ENCODE assay signal across 31 cellular contexts in genomic region chr3:83003917-83004316, GRCh38.
A peak's percentile ranks its signal among the peaks of the same experiment; 100 is the strongest.
DNase-seq lines count a peak whose midpoint lies in the region; ATAC-seq, FAIRE-seq and TF ChIP-seq lines count a peak whose summit lies in the region.
"Had no signal": no experiment of that assay in that cellular context is flagged by ENCODE, and none has a peak within 500 bp of the region (broad histone marks: within the 10 kb centered on the region; RNA-seq: fewer than 3 reads in every experiment).

No MANE protein-coding gene starts in this region.

- H3K27me3 Mint-ChIP-seq in H9 (ENCODE audit: low read depth), result no peaks in the 10 kb centered on the region
- H3K27me3 Mint-ChIP-seq: activated CD4-positive, alpha-beta T cell treated with anti-CD3 and anti-CD28 coated beads for 36 hours; activated naive CD8-positive, alpha-beta T cell; naive thymus-derived CD8-positive, alpha-beta T cell had no signal

- no peak overlapping the region for H3K14ac ChIP-seq in H9 (ENCODE audit: insufficient read depth, low read length)
- no peak overlapping the region for H3K14ac ChIP-seq in H1 (ENCODE audit: insufficient read length)

- no peak overlapping the region for H3K27ac ChIP-seq in H9 (ENCODE audit: insufficient read length, low read depth, low read length)
- H3K27ac ChIP-seq in H1 (ENCODE audit: low read depth, low read length), result no peak overlapping the region
- H3K27ac ChIP-seq: 22Rv1, esophagus squamous epithelium, GM23248, left lung, skin epidermis, stomach, thyroid gland, vagina had no signal

- peaks cover 0 to 3% (median 2%) of the 10 kb centered on the region in 3 experiments; a peak in 2 of 7 replicates for H3K36me3 Mint-ChIP-seq in H9 (ENCODE audit: insufficient read depth in 1 of 3, low read depth in 3 of 3)
- H3K36me3 Mint-ChIP-seq: activated naive CD8-positive, alpha-beta T cell; mesothelial cell of epicardium; naive thymus-derived CD8-positive, alpha-beta T cell had no signal

- H2BK12ac ChIP-seq in H9 (ENCODE audit: insufficient read length, low read depth, low read length), result no peak overlapping the region
- no peak overlapping the region for H2BK12ac ChIP-seq in H1 (ENCODE audit: low read depth, low read length)

- H3K23me2 ChIP-seq in H9 (ENCODE audit: insufficient read length, low read depth, low read length, poor library complexity, severe bottlenecking) (no peaks in the 10 kb centered on the region), H1 (ENCODE audit: low read depth, low read length) (no peaks in the 10 kb centered on the region; the same call in 1 of the 2 replicates)

- no peak for ATAC-seq in HG03039 (IDR thresholded peaks at IDR 0.05; ENCODE audit: unreplicated experiment)
- ATAC-seq: activated CD4-positive, alpha-beta T cell treated with anti-CD3 and anti-CD28 coated beads for 36 hours; activated CD8-positive, alpha-beta T cell treated with anti-CD3 and anti-CD28 coated beads, Interleukin-2, amount 10 ng/mL, durations not matched to agents 7 days and 5 days; left lung; naive thymus-derived CD8-positive, alpha-beta T cell had no signal

- no peak overlapping the region for H3K9ac ChIP-seq in H9 (ENCODE audit: extremely low read depth, insufficient read length, low read length)
- no peak overlapping the region for H3K9ac ChIP-seq in H1 (replicated peaks in 1 of 4; ENCODE audit: extremely low read depth in 1 of 4, low read depth in 3 of 4, low read length in 3 of 4)
- H3K9ac ChIP-seq: GM23248 had no signal

- H3K4me3 Mint-ChIP-seq in H9, result peak overlapping the region in 1 of 2 experiments; percentile 9; a peak in 2 of 5 replicates
- H3K4me3 Mint-ChIP-seq: activated CD4-positive, alpha-beta T cell treated with anti-CD3 and anti-CD28 coated beads for 36 hours; activated CD8-positive, alpha-beta T cell treated with anti-CD3 and anti-CD28 coated beads, Interleukin-2, amount 10 ng/mL, durations not matched to agents 7 days and 5 days; activated naive CD8-positive, alpha-beta T cell; mesothelial cell of epicardium; naive thymus-derived CD8-positive, alpha-beta T cell; T-helper 2 cell treated with Interferon-gamma antibody and Interleukin-4, amounts not matched to agents 5 μg/mL and 100 μg/mL, for 36 hours had no signal

- no peak overlapping the region for H2AFZ ChIP-seq in H9 (ENCODE audit: low read length)
- peak overlapping the region; percentile 60; the same call in 1 of the 2 replicates for H2AFZ ChIP-seq in H1 (ENCODE audit: low read length)
- H2AFZ ChIP-seq: GM23248 had no signal

- peak overlapping the region in 1 of 4 experiments; percentile 19; a peak in 1 of 8 replicates for H3K4me3 ChIP-seq in H1 (ENCODE audit: extremely low read depth in 1 of 4, insufficient read depth in 2 of 4, low read depth in 3 of 4, low read length in 4 of 4)
- H3K4me3 ChIP-seq: esophagus squamous epithelium, GM23248, left lung, skin epidermis, stomach, thyroid gland, vagina had no signal

- CTCF ChIA-PET in H1 (lab: Charles Lee; ENCODE audit: partially characterized antibody), result no interaction called here

- no peak for FAIRE-seq in H1 (lab: Jason Lieb, UNC)
- FAIRE-seq: astrocyte, D721Med had no signal

- H3K23ac ChIP-seq in H9 (ENCODE audit: insufficient read length, low read depth, low read length) (no peak overlapping the region), H1 (ENCODE audit: insufficient read length) (no peak overlapping the region)

- H3K56ac ChIP-seq in H9 (ENCODE audit: insufficient read length, low read depth, low read length) (no peak overlapping the region), H1 (replicated peaks; ENCODE audit: insufficient read length, low read depth, low read length) (no peak overlapping the region)

- H3K79me2 ChIP-seq in H9 (ENCODE audit: insufficient read depth, low read length) (no peaks in the 10 kb centered on the region), H1 (ENCODE audit: control insufficient read depth in 1 of 2, insufficient read depth in 2 of 2, low read length in 2 of 2) (no peaks in the 10 kb centered on the region)

- H4K8ac ChIP-seq in H9 (replicated peaks; ENCODE audit: insufficient read length, low read depth, low read length) (no peak overlapping the region), H1 (ENCODE audit: extremely low read depth, insufficient read depth, low read length) (no peak overlapping the region)

- H3K4me1 ChIP-seq in H9 (ENCODE audit: insufficient read depth, low read length) (peaks cover 9% of the 10 kb centered on the region; the same call in 1 of the 2 replicates), H1 (replicated peaks in 1 of 4; ENCODE audit: control insufficient read depth in 3 of 4, insufficient read depth in 4 of 4, low read length in 3 of 4) (peaks cover 0 to 22% (median 9%) of the 10 kb centered on the region in 4 experiments; a peak in 5 of 7 replicates)
- H3K4me1 ChIP-seq: esophagus squamous epithelium, left lung, stomach, thyroid gland, vagina had no signal

- H4K20me1 ChIP-seq in H9 (ENCODE audit: control insufficient read depth, insufficient read depth, insufficient read length), result no peaks in the 10 kb centered on the region
- no peaks in the 10 kb centered on the region for H4K20me1 ChIP-seq in H1 (replicated peaks in 1 of 2; ENCODE audit: control insufficient read depth in 1 of 2, insufficient read depth in 2 of 2, low read length in 2 of 2)

- H3K27me3 ChIP-seq in H9 (ENCODE audit: insufficient read depth, low read length) (no peaks in the 10 kb centered on the region), H1 (replicated peaks in 1 of 4; ENCODE audit: control insufficient read depth in 3 of 4, extremely low read depth in 1 of 4, insufficient read depth in 3 of 4, low read length in 3 of 4) (no peaks in the 10 kb centered on the region)
- H3K27me3 ChIP-seq: esophagus squamous epithelium, left lung, stomach, thyroid gland, vagina had no signal

- H2BK20ac ChIP-seq in H9 (ENCODE audit: low read depth, low read length, poor library complexity, severe bottlenecking), result no peak overlapping the region
- H2BK20ac ChIP-seq in H1 (ENCODE audit: low read length), result 0 out of 2 replicates have a peak overlapping the region, but pooled peaks have one; percentile 13

- H2BK15ac ChIP-seq in H9 (ENCODE audit: low read depth, low read length) (no peak overlapping the region), H1 (ENCODE audit: low read length) (no peak overlapping the region)

- no peak for TF ChIP-seq POLR2A in H1 (IDR thresholded peaks at IDR 0.05; ENCODE audit: control extremely low read depth in 1 of 2, low read depth in 2 of 2, low read length in 2 of 2)

- no CpG with 5 or more reads among the region's 3 CpGs for WGBS in H9 (ENCODE audit: extremely low coverage, insufficient read length, low lambda C conversion rate)
- 37% methylated on average over 3 of the region's 3 CpGs; no CpG with 5 or more reads in 1 of the 2 experiments for WGBS in H1 (ENCODE audit: extremely low coverage in 1 of 2, insufficient coverage in 1 of 2, insufficient read length in 1 of 2, insufficient replicate concordance in 2 of 2, low coverage in 1 of 2, low lambda C conversion rate in 2 of 2, missing lambda C conversion rate in 1 of 2), 2 experiments

- TF ChIP-seq EP300 in H1 (IDR thresholded peaks at IDR 0.05; ENCODE audit: borderline replicate concordance in 1 of 2, low read depth in 2 of 2, low read length in 2 of 2), result no peak

- TF ChIP-seq CTCF in H9 (conservative IDR thresholded peaks at IDR 0.05) (no peak), H1 (IDR thresholded peaks at IDR 0.05; ENCODE audit: control extremely low read depth in 1 of 3, insufficient read depth in 1 of 3, low read depth in 1 of 3, low read length in 3 of 3) (no peak)

- H4K5ac ChIP-seq in H9 (ENCODE audit: insufficient read length, low read depth, low read length) (no peak overlapping the region), H1 (ENCODE audit: insufficient read length, low read depth, low read length) (no peak overlapping the region)

- H3K18ac ChIP-seq in H9 (ENCODE audit: insufficient read length, low read depth, low read length), result no peak overlapping the region
- H3K18ac ChIP-seq in H1 (ENCODE audit: extremely low read depth, low read length), result no peak overlapping the region

- no peak for TF ChIP-seq RAD21 in H1 (IDR thresholded peaks at IDR 0.05 in 1 of 2, conservative IDR thresholded peaks at IDR 0.05 in 1 of 2; ENCODE audit: low read depth in 2 of 2, low read length in 2 of 2)

- peaks cover 0 to 1% of the 10 kb centered on the region in 2 experiments; a peak in 1 of 5 replicates for H3K9me3 Mint-ChIP-seq in H9
- H3K9me3 Mint-ChIP-seq: mesothelial cell of epicardium had no signal

- no peak overlapping the region for H3K4ac ChIP-seq in H9 (ENCODE audit: low read depth, low read length)
- H3K4ac ChIP-seq in H1 (replicated peaks; ENCODE audit: insufficient read length, low read depth, low read length), result no peak overlapping the region

- H3K9me3 ChIP-seq in H9 (ENCODE audit: control insufficient read depth, low read depth, low read length) (no peaks in the 10 kb centered on the region), H1 (ENCODE audit: insufficient read depth in 2 of 2, low read depth in 1 of 2, low read length in 1 of 2) (no peaks in the 10 kb centered on the region)
- H3K9me3 ChIP-seq: esophagus squamous epithelium, left lung, stomach, thyroid gland, vagina had no signal

- H3K4me1 Mint-ChIP-seq in H9, result peaks cover 79 to 81% of the 10 kb centered on the region in 2 experiments
- H3K4me1 Mint-ChIP-seq: activated CD4-positive, alpha-beta T cell treated with anti-CD3 and anti-CD28 coated beads for 36 hours; mesothelial cell of epicardium; naive thymus-derived CD8-positive, alpha-beta T cell had no signal

- H2BK5ac ChIP-seq in H9 (ENCODE audit: insufficient read length, low read length) (no peak overlapping the region), H1 (ENCODE audit: low read depth, low read length) (no peak overlapping the region)

- no peak overlapping the region for H3T11ph ChIP-seq in H9 (ENCODE audit: low read length)

- no peak overlapping the region for H4K91ac ChIP-seq in H9 (ENCODE audit: insufficient read length, low read depth, low read length)
- peak overlapping the region; percentile 8 for H4K91ac ChIP-seq in H1 (replicated peaks; ENCODE audit: insufficient read length, low read length)

- DNase-seq in DMS153 (lab: John Stamatoyannopoulos, UW) (peak; percentile 2), DMS153 treated with DMSO at 0.1 percent for 48 hours (lab: John Stamatoyannopoulos, UW; ENCODE audit: unreplicated experiment) (no peak), H9 (no peak), NCI-H748 treated with DMSO at 0.1 percent for 48 hours (lab: John Stamatoyannopoulos, UW) (peak; percentile 45), H1 (ENCODE audit: low read depth in 1 of 2, low spot score in 2 of 2) (no peak), AG08396 (ENCODE audit: low spot score) (no peak), OCI-M2 (lab: John Stamatoyannopoulos, UW; ENCODE audit: unreplicated experiment) (no peak)
- DNase-seq: activated CD4-positive, alpha-beta T cell treated with anti-CD3 and anti-CD28 coated beads for 36 hours; activated CD8-positive, alpha-beta T cell treated with anti-CD3 and anti-CD28 coated beads, Interleukin-2, amount 10 ng/mL, durations not matched to agents 7 days and 5 days; activated effector memory CD4-positive, alpha-beta T cell treated with Interleukin-2 at 50 U/mL for 16 hours; activated T-cell treated with anti-CD3 and anti-CD28 coated beads for 4 hours; cortex of kidney; esophagus squamous epithelium; foreskin melanocyte; GM23248; left lung; naive thymus-derived CD8-positive, alpha-beta T cell; NCI-H1048; NCI-H1930; NCI-H524; stomach; thyroid gland had no signal

- no peak overlapping the region for H2BK120ac ChIP-seq in H9 (ENCODE audit: low read depth, low read length, poor library complexity, severe bottlenecking)
- no peak overlapping the region for H2BK120ac ChIP-seq in H1 (replicated peaks; ENCODE audit: low read depth, low read length)

- no peak overlapping the region for H2AK5ac ChIP-seq in H9 (ENCODE audit: insufficient read length, low read length)
- no peak overlapping the region for H2AK5ac ChIP-seq in H1 (ENCODE audit: low read depth, low read length)

- H3K36me3 ChIP-seq in H1 (ENCODE audit: control insufficient read depth in 2 of 4, insufficient read depth in 4 of 4, low read length in 3 of 4), result no peaks in the 10 kb centered on the region
- H3K36me3 ChIP-seq: esophagus squamous epithelium, left lung, stomach, thyroid gland, vagina had no signal

- H3K79me1 ChIP-seq in H9 (ENCODE audit: insufficient read depth, low read depth, low read length, poor library complexity, severe bottlenecking) (no peaks in the 10 kb centered on the region), H1 (ENCODE audit: low read depth, low read length) (no peaks in the 10 kb centered on the region)

- H3K4me2 ChIP-seq in H9 (ENCODE audit: insufficient read depth, insufficient read length, low read length) (peak overlapping the region; percentile 10), H1 (ENCODE audit: insufficient read depth in 1 of 2, low read depth in 2 of 2, low read length in 2 of 2) (no peak overlapping the region; a peak in 1 of 4 replicates)

- POLR2A ChIA-PET in H1 (lab: Charles Lee; ENCODE audit: partially characterized antibody), result no interaction called here

- peak overlapping the region; percentile 2 to 52 (median 38); a peak in 5 of 7 replicates for H3K27ac Mint-ChIP-seq in H9
- H3K27ac Mint-ChIP-seq: activated CD4-positive, alpha-beta T cell treated with anti-CD3 and anti-CD28 coated beads for 36 hours; activated CD8-positive, alpha-beta T cell treated with anti-CD3 and anti-CD28 coated beads, Interleukin-2, amount 10 ng/mL, durations not matched to agents 7 days and 5 days; activated naive CD8-positive, alpha-beta T cell; mesothelial cell of epicardium; naive thymus-derived CD8-positive, alpha-beta T cell; T-helper 2 cell treated with Interferon-gamma antibody and Interleukin-4, amounts not matched to agents 5 μg/mL and 100 μg/mL, for 36 hours had no signal

Comparison
In these comparisons a context has a peak if more than half of its experiments do, and no peak if none do; other contexts are left out.
1. DNase-seq: peak in DMS153 (single experiment) and NCI-H748 treated with DMSO at 0.1 percent for 48 hours (single experiment); none in DMS153 treated with DMSO at 0.1 percent for 48 hours (single experiment), H9 (single experiment), H1 (0 of 2), AG08396 (single experiment) and OCI-M2 (single experiment).